ENCODE assay signal across 8 cellular contexts in genomic region chr11:57345555-57346151, GRCh38. TPM values are rescaled to one million over a fixed set of nuclear protein-coding genes. Genes with fewer than 3 reads are reported as not detected.
DNase-seq lines count a peak whose midpoint lies in the region; ATAC-seq, FAIRE-seq and TF ChIP-seq lines count a peak whose summit lies in the region.

No MANE protein-coding gene starts in this region.

- no peak overlapping the region for H3K4me3 ChIP-seq in KMS-11 (IDR thresholded peaks at IDR 0.05; ENCODE audit: insufficient read depth, low read depth, low read length)
- no peak overlapping the region for H3K4me3 ChIP-seq in ovary

- TF ChIP-seq EP300 in ovary (IDR thresholded peaks at IDR 0.05): no peak

- peak overlapping the region; percentile 96 for H2AFZ ChIP-seq in KMS-11 (ENCODE audit: low read depth)

- TF ChIP-seq CTCF in KMS-11 (conservative IDR thresholded peaks at IDR 0.05; ENCODE audit: low read depth, low read length): peak; percentile 69
- peak in 2 of 3 donors; percentile 23 to 54 for TF ChIP-seq CTCF in ovary (IDR thresholded peaks at IDR 0.05)

- H3K4me1 ChIP-seq in KMS-11 (ENCODE audit: low read depth, poor library complexity, severe bottlenecking) (no peaks in the 10 kb centered on the region), ovary (ENCODE audit: insufficient read depth) (peaks cover 3% of the 10 kb centered on the region)

- no peaks in the 10 kb centered on the region for H3K79me2 ChIP-seq in KMS-11 (ENCODE audit: insufficient read depth, low read depth)

- peak; percentile 59 for FAIRE-seq in urothelium cell line (lab: Jason Lieb, UNC)

- ATAC-seq in GM21447 (IDR thresholded peaks at IDR 0.05; ENCODE audit: unreplicated experiment): peak; percentile 67

- H3K9ac ChIP-seq in KMS-11: no peak overlapping the region

- DNase-seq in D341Med (ENCODE audit: low spot score) (peak; percentile 80), RPMI8226 (peak; percentile 85), foreskin melanocyte (peak; percentile 52), ovary (peak in 4 of 5 donors; percentile 30 to 69 (median 54)), urothelium cell line (ENCODE audit: low spot score) (peak; percentile 75)
- peak; percentile 57 for DNase-seq in activated T-helper 9 cell treated with anti-CD3 and anti-CD28 coated beads, Interleukin-2, amount 50 U/mL, for 16 hours (ENCODE audit: low read depth)

- H4K20me1 ChIP-seq in KMS-11 (ENCODE audit: insufficient read depth): no peaks in the 10 kb centered on the region

- no peaks in the 10 kb centered on the region for H3K9me3 ChIP-seq in ovary

- WGBS in ovary, 3 donors: 20 to 24% (median 22%) methylated on average over 11 of the region's 11 CpGs

- no peak overlapping the region for H3K27ac ChIP-seq in KMS-11
- H3K27ac ChIP-seq in ovary: no peak overlapping the region

- no peaks in the 10 kb centered on the region for H3K36me3 ChIP-seq in KMS-11 (ENCODE audit: insufficient read depth)
- no peaks in the 10 kb centered on the region for H3K36me3 ChIP-seq in ovary

- intact Hi-C loops in ovary (cut with DNase I): no loop called here

- no peak for TF ChIP-seq POLR2A in ovary (IDR thresholded peaks at IDR 0.05)

- H3K27me3 ChIP-seq in KMS-11 (ENCODE audit: insufficient read depth, low read depth): no peaks in the 10 kb centered on the region
- H3K27me3 ChIP-seq in ovary: no peaks in the 10 kb centered on the region

- H3K4me2 ChIP-seq in KMS-11: peak overlapping the region; percentile 26; the same call in 1 of the 2 replicates

RNA-seq across cellular contexts. Expression of gene P2RX3, which starts 7.5 kb away (rescaled TPM):
- under 1 TPM in 1 of 7 donors, not detected in 6; 0.12 TPM for total RNA-seq in ovary
- under 1 TPM in 1 of 2 donors, not detected in 1; 0.13 TPM for polyA plus RNA-seq in ovary

RNA-seq across cellular contexts. Expression of gene SSRP1, which starts 10.0 kb away (rescaled TPM):
- 100 to 1,000 TPM in 1 of 7 donors, 10 to 100 TPM in 6; 43.3 to 105 (median 87.7) TPM for total RNA-seq in ovary
- polyA plus RNA-seq in ovary: 100 to 1,000 TPM in 1 of 2 donors, 10 to 100 TPM in 1; 78.6 to 134 TPM

RNA-seq across cellular contexts. Expression of gene TNKS1BP1, which starts 20.9 kb away (rescaled TPM):
- 100 to 1,000 TPM in 5 of 7 donors, 10 to 100 TPM in 2; 45.2 to 230 (median 149) TPM for total RNA-seq in ovary
- 10 to 100 TPM; 88.5 to 93.9 TPM for polyA plus RNA-seq in ovary

RNA-seq across cellular contexts. Expression of gene PRG3, which starts 35.3 kb away (rescaled TPM):
- total RNA-seq in ovary: not detected
- polyA plus RNA-seq in ovary: not detected

RNA-seq across cellular contexts. Expression of gene PRG2, which starts 44.8 kb away (rescaled TPM):
- total RNA-seq in ovary: not detected
- polyA plus RNA-seq in ovary: under 1 TPM in 1 of 2 donors, not detected in 1; 0.15 TPM
